1 cellular context compared by ENCODE assay signal in genomic region chr1:54764132-54764921, GRCh38.
TF ChIP-seq lines count a peak whose summit lies in the region.

Gene PARS2, minus strand, starts transcription at chr1:54764523. Its CDS starts 5,362 bp downstream, at chr1:54759161.

TF ChIP-seq in K562, 482 proteins besides CTCF, POLR2A, EP300 and RAD21 (continued from another document and continues in another):
- TF ChIP-seq E2F6 (IDR thresholded peaks at IDR 0.05; ENCODE audit: borderline replicate concordance in 1 of 2, extremely low read depth in 1 of 2, insufficient read depth in 1 of 2, insufficient read length in 1 of 2, low read depth in 1 of 2, low read length in 1 of 2, poor library complexity in 1 of 2, severe bottlenecking in 1 of 2), result peak in 1 of 2 experiments; percentile 64
- TF ChIP-seq ZNF347 (CRISPR knock-in tag; IDR thresholded peaks at IDR 0.05; ENCODE audit: low read depth), result no peak
- TF ChIP-seq E2F3 (CRISPR knock-in tag; IDR thresholded peaks at IDR 0.05), result 0 out of 2 replicates have a peak, but pooled peaks have one; percentile 57
- TF ChIP-seq PRPF4 (IDR thresholded peaks at IDR 0.05; ENCODE audit: insufficient read depth, low read depth, low read length, poor library complexity, severe bottlenecking), result no peak
- no peak for TF ChIP-seq PPARD (CRISPR knock-in tag; IDR thresholded peaks at IDR 0.05)
- TF ChIP-seq SMARCE1 (IDR thresholded peaks at IDR 0.05), result no peak
- no peak for TF ChIP-seq NR1H2 (CRISPR knock-in tag; IDR thresholded peaks at IDR 0.05)
- no peak for TF ChIP-seq PRMT5 (CRISPR knock-in tag; IDR thresholded peaks at IDR 0.05)
- no peak for TF ChIP-seq FOXM1 (IDR thresholded peaks at IDR 0.05; ENCODE audit: low read depth)
- TF ChIP-seq FOXM1 (CRISPR knock-in tag; IDR thresholded peaks at IDR 0.05; ENCODE audit: low read depth), result no peak
- TF ChIP-seq SETDB1 (IDR thresholded peaks at IDR 0.05; ENCODE audit: low read length), result peak; percentile 25
- TF ChIP-seq MAFK (IDR thresholded peaks at IDR 0.05; ENCODE audit: low read length), result peak; percentile 13; the same call in 1 of the 2 replicates
- peak; percentile 86 for TF ChIP-seq POLR2B (IDR thresholded peaks at IDR 0.05; ENCODE audit: low read depth, partially characterized antibody)
- TF ChIP-seq HDAC3 (IDR thresholded peaks at IDR 0.05; ENCODE audit: borderline replicate concordance, partially characterized antibody), result no peak
- no peak for TF ChIP-seq CREBBP (IDR thresholded peaks at IDR 0.05; ENCODE audit: low read depth, low read length)
- peak; percentile 93 for TF ChIP-seq SP1 (CRISPR knock-in tag; IDR thresholded peaks at IDR 0.05)
- peak; percentile 76; the same call in 1 of the 2 replicates for TF ChIP-seq CREB3L1 (IDR thresholded peaks at IDR 0.05; ENCODE audit: borderline replicate concordance, low read depth)
- TF ChIP-seq SUPT5H (IDR thresholded peaks at IDR 0.05), result peak; percentile 95
- 0 out of 2 replicates have a peak, but pooled peaks have one; percentile 56 for TF ChIP-seq ZNF76 (CRISPR knock-in tag; IDR thresholded peaks at IDR 0.05; ENCODE audit: borderline replicate concordance)
- 0 out of 2 replicates have a peak, but pooled peaks have one; percentile 64 for TF ChIP-seq OTX1 (CRISPR knock-in tag; IDR thresholded peaks at IDR 0.05)
- TF ChIP-seq TCF7 (IDR thresholded peaks at IDR 0.05; ENCODE audit: borderline replicate concordance), result no peak
- peak; percentile 87 for TF ChIP-seq SAP30 (IDR thresholded peaks at IDR 0.05; ENCODE audit: borderline replicate concordance, insufficient read depth, low read depth, low read length, poor library complexity, severe bottlenecking)
- TF ChIP-seq ATF7 (IDR thresholded peaks at IDR 0.05), result peak; percentile 90
- no peak for TF ChIP-seq MEF2A (IDR thresholded peaks at IDR 0.05; ENCODE audit: control insufficient read depth, low read depth, low read length)
- TF ChIP-seq MTF1 (CRISPR knock-in tag; IDR thresholded peaks at IDR 0.05; ENCODE audit: borderline replicate concordance), result no peak
- TF ChIP-seq CREM (IDR thresholded peaks at IDR 0.05; ENCODE audit: low read depth), result peak; percentile 57
- TF ChIP-seq ZNF408 (CRISPR knock-in tag; IDR thresholded peaks at IDR 0.05; ENCODE audit: low read depth), result no peak
- no peak for TF ChIP-seq GTF3C2 (IDR thresholded peaks at IDR 0.05; ENCODE audit: borderline replicate concordance, extremely low read depth, insufficient read length)
- no peak for TF ChIP-seq ZNF449 (CRISPR knock-in tag; IDR thresholded peaks at IDR 0.05)
- TF ChIP-seq PTRF (tag; IDR thresholded peaks at IDR 0.05), result no peak
- no peak for TF ChIP-seq ZBTB33 (CRISPR knock-in tag; IDR thresholded peaks at IDR 0.05)
- TF ChIP-seq SRSF1 (IDR thresholded peaks at IDR 0.05; ENCODE audit: low read depth, low read length), result no peak
- TF ChIP-seq MYBL2 (IDR thresholded peaks at IDR 0.05; ENCODE audit: low read depth), result no peak
- TF ChIP-seq MYBL2 (CRISPR knock-in tag; IDR thresholded peaks at IDR 0.05; ENCODE audit: borderline replicate concordance), result no peak
- no peak for TF ChIP-seq STAT6 (CRISPR knock-in tag; IDR thresholded peaks at IDR 0.05)
- TF ChIP-seq BRD4 (IDR thresholded peaks at IDR 0.05), result no peak
- TF ChIP-seq ZBTB12 (CRISPR knock-in tag; IDR thresholded peaks at IDR 0.05), result no peak
- no peak for TF ChIP-seq NFIC (IDR thresholded peaks at IDR 0.05)
- no peak for TF ChIP-seq SMARCB1 (IDR thresholded peaks at IDR 0.05; ENCODE audit: insufficient read length, low read depth)
- TF ChIP-seq ZC3H8 (IDR thresholded peaks at IDR 0.05), result no peak
- TF ChIP-seq ZBTB34 (CRISPR knock-in tag; IDR thresholded peaks at IDR 0.05), result no peak
- TF ChIP-seq SIN3A (IDR thresholded peaks at IDR 0.05; ENCODE audit: borderline replicate concordance in 2 of 2, control insufficient read depth in 1 of 2, low read depth in 2 of 2, low read length in 2 of 2), result peak; percentile 54 to 74; a peak in 2 of 4 replicates
- no peak for TF ChIP-seq CBFB (CRISPR knock-in tag; IDR thresholded peaks at IDR 0.05)
- no peak for TF ChIP-seq NFATC3 (IDR thresholded peaks at IDR 0.05)
- TF ChIP-seq CCNT2 (IDR thresholded peaks at IDR 0.05; ENCODE audit: borderline replicate concordance, extremely low read depth, insufficient read length, low read depth, low read length), result peak; percentile 74
- TF ChIP-seq ZNF696 (CRISPR knock-in tag; conservative IDR thresholded peaks at IDR 0.05), result no peak
- peak; percentile 84 to 91 for TF ChIP-seq MNT (conservative IDR thresholded peaks at IDR 0.05)
- no peak for TF ChIP-seq ZNF589 (CRISPR knock-in tag; IDR thresholded peaks at IDR 0.05; ENCODE audit: low read depth)
- TF ChIP-seq TAF1 (IDR thresholded peaks at IDR 0.05; ENCODE audit: control insufficient read depth, extremely low read depth, insufficient read depth, low read length, severe bottlenecking), result no peak
- no peak for TF ChIP-seq GTF2A2 (tag; IDR thresholded peaks at IDR 0.05)
- TF ChIP-seq LEF1 (IDR thresholded peaks at IDR 0.05), result no peak
- TF ChIP-seq EHMT2 (IDR thresholded peaks at IDR 0.05), result no peak
- no peak for TF ChIP-seq ZNF668 (CRISPR knock-in tag; IDR thresholded peaks at IDR 0.05)
- TF ChIP-seq KAT8 (IDR thresholded peaks at IDR 0.05; ENCODE audit: low read depth), result no peak
